Comparison of ENCODE assay signal across 18 cellular contexts in genomic region chr7:147722119-147722518, GRCh38.
DNase-seq lines count a peak whose midpoint lies in the region; ATAC-seq and TF ChIP-seq lines count a peak whose summit lies in the region.
"Had no signal": no experiment of that assay in that cellular context is flagged by ENCODE, and none has a peak within 500 bp of the region (broad histone marks: within the 10 kb centered on the region; RNA-seq: fewer than 3 reads in every experiment).

No MANE protein-coding gene starts in this region.

- no peak overlapping the region for H3K27ac ChIP-seq in dorsolateral prefrontal cortex
- H3K27ac ChIP-seq: 22Rv1; A549; BLaER1 treated with 17β-estradiol and CSF1 and Interleukin-3, amounts not matched to agents 10 nM and 100 nM; GM23248; HL-60 had no signal

- no peak for TF ChIP-seq CTCF in dorsolateral prefrontal cortex (IDR thresholded peaks at IDR 0.05 in 54 of 56, conservative IDR thresholded peaks at IDR 0.05 in 2 of 56; ENCODE audit: low read depth in 1 of 56, partially characterized antibody in 56 of 56)
- TF ChIP-seq CTCF in osteocyte (IDR thresholded peaks at IDR 0.05), result no peak

- peak; percentile 81 for ATAC-seq in SK-N-SH treated with all-trans-retinoic acid at 6 μM for 48 hours
- ATAC-seq: A549; CD8-positive, alpha-beta T cell had no signal

- POLR2A ChIA-PET in HEK293T (lab: Yijun Ruan, JAX), result no interaction called here

- CTCF ChIA-PET in HEK293T (lab: Yijun Ruan, JAX), result no interaction called here

- DNase-seq in NCI-H1105 treated with DMSO at 0.1 percent for 48 hours (lab: John Stamatoyannopoulos, UW), result peak; percentile 11
- no peak for DNase-seq in NCI-H1105 (lab: John Stamatoyannopoulos, UW)
- no peak for DNase-seq in HEK293T (ENCODE audit: extremely low spot score)
- DNase-seq in activated naive CD4-positive, alpha-beta T cell treated with anti-CD3 and anti-CD28 coated beads, Interleukin-2, amount 50 U/mL, for 16 hours, result no peak
- DNase-seq in dorsolateral prefrontal cortex, result no peak
- DNase-seq in osteocyte (ENCODE audit: extremely low spot score, unreplicated experiment), result no peak
- DNase-seq: AML-193; Calu3; CD8-positive, alpha-beta T cell; DMS53; GDM1; GM23248 had no signal

- no peak overlapping the region for H3K27ac Mint-ChIP-seq in osteocyte (ENCODE audit: unreplicated experiment)
- H3K27ac Mint-ChIP-seq: CD8-positive, alpha-beta T cell had no signal

- no peak overlapping the region for H3K4me3 Mint-ChIP-seq in osteocyte (ENCODE audit: unreplicated experiment)
- H3K4me3 Mint-ChIP-seq: CD8-positive, alpha-beta T cell had no signal

- intact Hi-C loops in dorsolateral prefrontal cortex (cut with DNase I), result no loop called here

- H3K4me1 Mint-ChIP-seq in osteocyte (ENCODE audit: unreplicated experiment), result no peaks in the 10 kb centered on the region

- H3K27me3 ChIP-seq in dorsolateral prefrontal cortex, result no peaks in the 10 kb centered on the region
- H3K27me3 ChIP-seq: BLaER1 treated with 17β-estradiol and CSF1 and Interleukin-3, amounts not matched to agents 10 nM and 100 nM had no signal

- no peaks in the 10 kb centered on the region for H3K9me3 Mint-ChIP-seq in osteocyte (ENCODE audit: unreplicated experiment)

- no peaks in the 10 kb centered on the region for H3K36me3 Mint-ChIP-seq in osteocyte (ENCODE audit: unreplicated experiment)
- H3K36me3 Mint-ChIP-seq: CD8-positive, alpha-beta T cell had no signal

- H3K27me3 Mint-ChIP-seq in osteocyte (ENCODE audit: unreplicated experiment), result no peaks in the 10 kb centered on the region

- no peak overlapping the region for H3K4me3 ChIP-seq in dorsolateral prefrontal cortex
- H3K4me3 ChIP-seq: A549; BLaER1 treated with 17β-estradiol and CSF1 and Interleukin-3, amounts not matched to agents 10 nM and 100 nM; GM23248; HAP-1 had no signal

TF ChIP-seq in HEK293T, 16 proteins besides CTCF, POLR2A, EP300 and RAD21:
- peak; percentile 46; the same call in 1 of the 2 replicates for TF ChIP-seq PKNOX1 (IDR thresholded peaks at IDR 0.05)
- TF ChIP-seq BHLHE40 (IDR thresholded peaks at IDR 0.05; ENCODE audit: borderline replicate concordance), result no peak
TF ChIP-seq in HEK293T: peak in this region for 1.

TF ChIP-seq in SK-N-SH treated with all-trans-retinoic acid at 6 μM for 48 hours, 23 proteins besides CTCF, POLR2A, EP300 and RAD21 (continues in another document):
- TF ChIP-seq OSR1 (CRISPR knock-in tag; IDR thresholded peaks at IDR 0.05), result no peak
- TF ChIP-seq GLIS3 (CRISPR knock-in tag; IDR thresholded peaks at IDR 0.05), result peak; percentile 89; the same call in 1 of the 2 replicates
- TF ChIP-seq CSDC2 (CRISPR knock-in tag; IDR thresholded peaks at IDR 0.05), result peak; percentile 84
- TF ChIP-seq BACH2 (CRISPR knock-in tag; IDR thresholded peaks at IDR 0.05; ENCODE audit: borderline replicate concordance), result no peak
- no peak for TF ChIP-seq ARNTL (CRISPR knock-in tag; IDR thresholded peaks at IDR 0.05; ENCODE audit: borderline replicate concordance, low read depth)
- TF ChIP-seq ISL1 (CRISPR knock-in tag; IDR thresholded peaks at IDR 0.05), result peak; percentile 100
- TF ChIP-seq TSHZ2 (CRISPR knock-in tag; IDR thresholded peaks at IDR 0.05), result peak; percentile 95
- TF ChIP-seq RARB (CRISPR knock-in tag; IDR thresholded peaks at IDR 0.05), result no peak
- peak; percentile 25; the same call in 1 of the 2 replicates for TF ChIP-seq SNAI2 (CRISPR knock-in tag; IDR thresholded peaks at IDR 0.05)
- peak; percentile 96 for TF ChIP-seq ZC3H10 (CRISPR knock-in tag; IDR thresholded peaks at IDR 0.05)
- TF ChIP-seq CREB5 (CRISPR knock-in tag; IDR thresholded peaks at IDR 0.05; ENCODE audit: low read depth), result peak; percentile 87
- TF ChIP-seq PPARA (CRISPR knock-in tag; IDR thresholded peaks at IDR 0.05; ENCODE audit: borderline replicate concordance), result no peak
- TF ChIP-seq ZNF70 (CRISPR knock-in tag; IDR thresholded peaks at IDR 0.05), result no peak
- peak; percentile 81 for TF ChIP-seq ZFP3 (CRISPR knock-in tag; IDR thresholded peaks at IDR 0.05)
- peak; percentile 63; the same call in 1 of the 2 replicates for TF ChIP-seq ZNF8 (CRISPR knock-in tag; IDR thresholded peaks at IDR 0.05)
- peak; percentile 92 for TF ChIP-seq TCF4 (CRISPR knock-in tag; IDR thresholded peaks at IDR 0.05; ENCODE audit: borderline replicate concordance)
- TF ChIP-seq ESRRG (CRISPR knock-in tag; IDR thresholded peaks at IDR 0.05), result peak; percentile 56; the same call in 1 of the 2 replicates
- TF ChIP-seq PATZ1 (CRISPR knock-in tag; IDR thresholded peaks at IDR 0.05; ENCODE audit: borderline replicate concordance), result peak; percentile 95
- no peak for TF ChIP-seq ZNF565 (CRISPR knock-in tag; conservative IDR thresholded peaks at IDR 0.05; ENCODE audit: low read depth)
- TF ChIP-seq POU6F1 (CRISPR knock-in tag; IDR thresholded peaks at IDR 0.05; ENCODE audit: borderline replicate concordance, low read depth), result no peak
- TF ChIP-seq TOX (CRISPR knock-in tag; IDR thresholded peaks at IDR 0.05; ENCODE audit: borderline replicate concordance), result peak; percentile 25; the same call in 1 of the 2 replicates
- no peak for TF ChIP-seq ZFP30 (CRISPR knock-in tag; IDR thresholded peaks at IDR 0.05)
